Comparison of ENCODE assay signal across 12 cellular contexts in the genomic region with DNA sequence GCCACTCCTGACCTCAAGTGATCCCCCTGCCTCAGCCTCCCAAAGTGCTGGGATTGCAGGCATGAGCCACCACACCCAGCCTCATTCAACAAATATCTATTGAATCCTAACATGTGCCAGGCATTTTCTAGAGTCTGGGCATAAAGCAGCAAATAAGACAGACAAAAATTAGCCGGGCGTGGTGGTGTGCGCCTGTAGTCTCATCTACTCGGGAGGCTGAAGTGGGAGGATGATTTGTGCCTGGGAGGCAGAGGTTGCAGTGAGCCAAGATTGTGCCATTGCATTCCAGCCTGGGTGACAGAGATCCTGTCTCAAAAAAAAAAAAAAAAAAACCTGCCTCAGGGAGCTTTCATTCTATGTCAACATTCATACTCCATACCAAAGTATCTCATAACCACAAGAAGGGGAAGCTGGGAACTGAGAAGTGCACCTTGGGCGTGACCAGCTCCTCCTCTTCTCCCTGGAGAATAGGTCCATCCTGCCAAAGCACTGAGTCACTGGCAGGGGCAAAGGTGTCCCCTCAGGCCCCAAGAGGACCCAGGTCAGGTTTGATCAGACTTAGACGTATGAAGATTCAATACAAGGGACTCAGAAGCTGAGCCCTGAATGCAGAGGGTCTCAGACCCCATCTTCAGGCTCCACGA. TPM values are rescaled to one million over a fixed set of nuclear protein-coding genes. Genes with fewer than 3 reads are reported as not detected.
DNase-seq lines count a peak whose midpoint lies in the region; ATAC-seq and TF ChIP-seq lines count a peak whose summit lies in the region.
"Had no signal": no experiment of that assay in that cellular context is flagged by ENCODE, and none has a peak within 500 bp of the region (broad histone marks: within the 10 kb centered on the region; RNA-seq: fewer than 3 reads in every experiment).

No MANE protein-coding gene starts in this region.

- intact Hi-C loops in CD4-positive, alpha-beta memory T cell (cut with micrococcal nuclease), result loop anchor here (5.0 kb wide), 1 partner anchor 359 kb away; no protein-coding TSS in a partner anchor

- peak overlapping the region; percentile 40 for H3K27ac ChIP-seq in CD4-positive, alpha-beta memory T cell (ENCODE audit: low read depth, low read length)
- H3K27ac ChIP-seq in muscle layer of duodenum (ENCODE audit: low read length), result peak overlapping the region; percentile 60
- H3K27ac ChIP-seq: prostate gland had no signal

- no peaks in the 10 kb centered on the region for H3K9me3 ChIP-seq in CD4-positive, alpha-beta memory T cell (ENCODE audit: control insufficient read depth in 1 of 2, low read length in 2 of 2)
- H3K9me3 ChIP-seq in muscle layer of duodenum (ENCODE audit: control insufficient read depth in 1 of 2, low read length in 2 of 2), result no peaks in the 10 kb centered on the region
- H3K9me3 ChIP-seq in BE2C, result no peaks in the 10 kb centered on the region
- H3K9me3 ChIP-seq: prostate gland had no signal

- peak overlapping the region; percentile 64 to 94 (median 85) for H3K27ac Mint-ChIP-seq in CD4-positive, alpha-beta memory T cell
- peak overlapping the region; percentile 23 for H3K27ac Mint-ChIP-seq in activated CD4-positive, alpha-beta memory T cell treated with anti-CD3 and anti-CD28 coated beads, Interleukin-2, amount 10 ng/mL, durations not matched to agents 7 days and 5 days

- peaks cover 24 to 68% (median 42%) of the 10 kb centered on the region in 4 donors for H3K4me1 Mint-ChIP-seq in CD4-positive, alpha-beta memory T cell
- H3K4me1 Mint-ChIP-seq in activated CD4-positive, alpha-beta memory T cell treated with anti-CD3 and anti-CD28 coated beads, Interleukin-2, amount 10 ng/mL, durations not matched to agents 7 days and 5 days, result peaks cover 72% of the 10 kb centered on the region

- H3K27me3 Mint-ChIP-seq in CD4-positive, alpha-beta memory T cell, result no peaks in the 10 kb centered on the region
- H3K27me3 Mint-ChIP-seq in activated CD4-positive, alpha-beta memory T cell treated with anti-CD3 and anti-CD28 coated beads, Interleukin-2, amount 10 ng/mL, durations not matched to agents 7 days and 5 days, result no peaks in the 10 kb centered on the region

- no peak for TF ChIP-seq CTCF in BE2C (IDR thresholded peaks at IDR 0.05; ENCODE audit: low read depth, low read length)

- H3K4me3 ChIP-seq in CD4-positive, alpha-beta memory T cell (ENCODE audit: low read length in 2 of 2), result no peak overlapping the region
- no peak overlapping the region for H3K4me3 ChIP-seq in muscle layer of duodenum (ENCODE audit: low read depth in 1 of 2, low read length in 2 of 2)
- H3K4me3 ChIP-seq in BE2C (ENCODE audit: low read depth, low read length), result no peak overlapping the region
- H3K4me3 ChIP-seq: prostate gland had no signal

- H3K36me3 ChIP-seq in CD4-positive, alpha-beta memory T cell (ENCODE audit: insufficient read depth, low read length), result peaks cover 16% of the 10 kb centered on the region
- H3K36me3 ChIP-seq in muscle layer of duodenum (ENCODE audit: control insufficient read depth in 1 of 2, insufficient read depth in 2 of 2, low read length in 2 of 2), result peaks cover 47 to 51% of the 10 kb centered on the region in 2 donors
- peaks cover 10% of the 10 kb centered on the region for H3K36me3 ChIP-seq in BE2C
- H3K36me3 ChIP-seq: prostate gland had no signal

- peaks cover 35 to 64% of the 10 kb centered on the region in 2 donors for H3K36me3 Mint-ChIP-seq in CD4-positive, alpha-beta memory T cell
- peaks cover 50% of the 10 kb centered on the region for H3K36me3 Mint-ChIP-seq in activated CD4-positive, alpha-beta memory T cell treated with anti-CD3 and anti-CD28 coated beads, Interleukin-2, amount 10 ng/mL, durations not matched to agents 7 days and 5 days (ENCODE audit: low read depth)

- no peak for DNase-seq in CD4-positive, alpha-beta memory T cell
- DNase-seq in HT1080 (ENCODE audit: low read depth) (peak; percentile 70), DMS 273 treated with DMSO at 0.1 percent for 48 hours (lab: John Stamatoyannopoulos, UW) (no peak), NCI-H1417 treated with DMSO at 0.1 percent for 48 hours (lab: John Stamatoyannopoulos, UW) (no peak), BE2C (no peak)
- no peak for DNase-seq in activated CD4-positive, alpha-beta memory T cell treated with anti-CD3 and anti-CD28 coated beads, Interleukin-2, amount 10 ng/mL, durations not matched to agents 7 days and 5 days
- DNase-seq: cerebellar nuclear complex, foreskin melanocyte, NCI-H446 treated with DMSO at 0.1 percent for 48 hours had no signal

- H3K9me3 Mint-ChIP-seq in CD4-positive, alpha-beta memory T cell, result no peaks in the 10 kb centered on the region
- no peaks in the 10 kb centered on the region for H3K9me3 Mint-ChIP-seq in activated CD4-positive, alpha-beta memory T cell treated with anti-CD3 and anti-CD28 coated beads, Interleukin-2, amount 10 ng/mL, durations not matched to agents 7 days and 5 days

- peak overlapping the region in 1 of 8 donors; percentile 15 for H3K4me3 Mint-ChIP-seq in CD4-positive, alpha-beta memory T cell
- no peak overlapping the region for H3K4me3 Mint-ChIP-seq in activated CD4-positive, alpha-beta memory T cell treated with anti-CD3 and anti-CD28 coated beads, Interleukin-2, amount 10 ng/mL, durations not matched to agents 7 days and 5 days

- peaks cover 45% of the 10 kb centered on the region for H3K4me1 ChIP-seq in CD4-positive, alpha-beta memory T cell (ENCODE audit: insufficient read depth, low read length)
- peaks cover 20 to 28% of the 10 kb centered on the region in 2 donors for H3K4me1 ChIP-seq in muscle layer of duodenum (ENCODE audit: control insufficient read depth in 1 of 2, insufficient read depth in 2 of 2, low read length in 2 of 2)
- H3K4me1 ChIP-seq in BE2C, result peaks cover 8% of the 10 kb centered on the region; the same call in 1 of the 2 replicates

- H3K27me3 ChIP-seq in CD4-positive, alpha-beta memory T cell (ENCODE audit: insufficient read depth, low read length), result no peaks in the 10 kb centered on the region
- H3K27me3 ChIP-seq in muscle layer of duodenum (ENCODE audit: low read depth, low read length) (no peaks in the 10 kb centered on the region), BE2C (no peaks in the 10 kb centered on the region)

- POLR2A ChIA-PET in CD4-positive, alpha-beta memory T cell (lab: Charles Lee; ENCODE audit: partially characterized antibody), result interaction anchor here (1.1 to 12.8 kb wide), 3 partner anchors 46 to 65 kb away, joined by 4 to 136 read pairs (median 5); a partner anchor contains a TSS
- POLR2A ChIA-PET in activated CD4-positive, alpha-beta memory T cell treated with anti-CD3 and anti-CD28 coated beads, Interleukin-2, amount 10 ng/mL, durations not matched to agents 7 days and 5 days (lab: Charles Lee), result interaction anchor here (0.6 to 6.0 kb wide), 8 partner anchors 38 to 547 kb away, joined by 3 to 57 read pairs (median 4); a partner anchor contains a TSS

- CTCF ChIA-PET in CD4-positive, alpha-beta memory T cell (lab: Charles Lee; ENCODE audit: partially characterized antibody), result interaction anchor here (1.2 to 31.3 kb wide), 10 partner anchors 9 to 359 kb away, joined by 3 to 1077 read pairs (median 10); a partner anchor contains a TSS
- CTCF ChIA-PET in activated CD4-positive, alpha-beta memory T cell treated with anti-CD3 and anti-CD28 coated beads, Interleukin-2, amount 10 ng/mL, durations not matched to agents 7 days and 5 days (lab: Charles Lee), result interaction anchor here (0.6 to 10.6 kb wide), 7 partner anchors 9 to 703 kb away, joined by 3 to 519 read pairs (median 4); a partner anchor contains a TSS

- ATAC-seq in GM18517 (IDR thresholded peaks at IDR 0.05; ENCODE audit: unreplicated experiment), result no peak

RNA-seq across cellular contexts. Expression of a gene that starts 36.8 kb away (rescaled TPM):
- 10 to 100 TPM; 78.0 to 81.1 TPM for total RNA-seq in CD4-positive, alpha-beta memory T cell
- polyA plus RNA-seq in CD4-positive, alpha-beta memory T cell, result 10 to 100 TPM; 17.9 to 20.4 TPM
- 21.3 and 27.4 TPM in 2 replicates for total RNA-seq in HT1080 (2014; rRNA removed; shearing (Covaris generic))
- polyA plus RNA-seq in HT1080 (2015; cell fraction: cytosol; rRNA removed), result 32.1 and 37.9 TPM in 2 replicates
- polyA plus RNA-seq in HT1080 (2015; cell fraction: nucleus; rRNA removed), result 38.7 and 43.0 TPM in 2 replicates
- total RNA-seq in activated CD4-positive, alpha-beta memory T cell treated with anti-CD3 and anti-CD28 coated beads, Interleukin-2, amount 10 ng/mL, durations not matched to agents 7 days and 5 days, result 10 to 100 TPM; 76.0 to 76.1 TPM
- 30.8 TPM for polyA plus RNA-seq in BE2C (2012; ENCODE audit: insufficient read depth, insufficient read length, low read depth)

RNA-seq across cellular contexts. Expression of a gene that starts 46.2 kb away (rescaled TPM):
- 10 to 100 TPM; 43.4 to 46.9 TPM for total RNA-seq in CD4-positive, alpha-beta memory T cell
- 1 to 10 TPM in 1 of 2 donors, under 1 TPM in 1; 0.13 to 4.1 TPM for polyA plus RNA-seq in CD4-positive, alpha-beta memory T cell
- total RNA-seq in HT1080 (2014; rRNA removed; shearing (Covaris generic)), result 2.8 and 4.6 TPM in 2 replicates
- 0.60 and 1.2 TPM in 2 replicates for polyA plus RNA-seq in HT1080 (2015; cell fraction: cytosol; rRNA removed)
- 2.2 and 2.9 TPM in 2 replicates for polyA plus RNA-seq in HT1080 (2015; cell fraction: nucleus; rRNA removed)
- total RNA-seq in activated CD4-positive, alpha-beta memory T cell treated with anti-CD3 and anti-CD28 coated beads, Interleukin-2, amount 10 ng/mL, durations not matched to agents 7 days and 5 days, result 10 to 100 TPM; 31.0 to 32.0 TPM
- polyA plus RNA-seq in BE2C (2012; ENCODE audit: insufficient read depth, insufficient read length, low read depth), result 51.0 TPM
